In the genomic region with DNA sequence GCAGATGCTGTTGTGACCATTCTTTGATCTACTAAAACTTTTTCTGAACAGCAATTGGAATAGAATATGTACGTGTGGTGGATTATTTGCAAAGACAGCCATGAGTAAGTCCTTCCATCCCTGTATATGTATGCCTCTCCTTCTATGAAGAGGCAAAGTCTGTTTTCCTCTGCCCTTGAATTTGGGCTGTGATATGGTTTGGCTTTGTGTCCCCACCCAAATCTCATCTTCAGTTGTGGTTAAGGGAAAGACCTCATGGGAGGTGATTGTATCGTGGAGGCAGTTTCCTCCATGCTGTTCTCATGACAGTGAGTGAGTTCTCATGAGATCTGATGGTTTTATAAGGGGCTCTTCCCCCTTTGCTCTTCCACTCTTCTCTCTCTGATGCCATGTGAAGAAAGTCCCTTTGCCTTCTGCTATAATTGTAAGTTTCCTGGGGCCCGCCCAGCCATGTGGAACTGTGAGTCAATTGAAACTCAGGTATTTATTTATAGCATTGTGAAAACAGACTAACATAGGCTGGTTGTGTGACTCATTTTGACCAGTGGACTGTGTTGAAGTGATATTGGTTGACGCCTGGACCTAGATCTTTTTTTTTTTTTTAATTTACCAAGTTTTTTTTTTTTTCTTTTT, we compare ENCODE assay signal across 8 cellular contexts.
DNase-seq lines count a peak whose midpoint lies in the region; ATAC-seq and TF ChIP-seq lines count a peak whose summit lies in the region.

No MANE protein-coding gene starts in this region.

- no peaks in the 10 kb centered on the region for H3K36me3 ChIP-seq in hepatocyte (replicated peaks; ENCODE audit: insufficient read depth, low read depth)

- no peaks in the 10 kb centered on the region for H4K20me1 ChIP-seq in hepatocyte (ENCODE audit: insufficient read depth, poor library complexity, severe bottlenecking)

- H3K9me2 ChIP-seq in hepatocyte (replicated peaks; ENCODE audit: insufficient read depth): no peaks in the 10 kb centered on the region

- H2AFZ ChIP-seq in hepatocyte: no peak overlapping the region

- CTCF ChIA-PET in HEK293T (lab: Yijun Ruan, JAX): no interaction called here

- H3K27me3 ChIP-seq in hepatocyte: no peaks in the 10 kb centered on the region

- H3K9me3 ChIP-seq in hepatocyte (ENCODE audit: low read depth): no peaks in the 10 kb centered on the region

- TF ChIP-seq CTCF in hepatocyte (IDR thresholded peaks at IDR 0.05; ENCODE audit: poor library complexity): no peak

- H3K4me3 ChIP-seq in hepatocyte: no peak overlapping the region

- POLR2A ChIA-PET in HEK293T (lab: Yijun Ruan, JAX): no interaction called here

- 94% methylated on average over 4 of the region's 4 CpGs for WGBS in hepatocyte (ENCODE audit: low lambda C conversion rate, missing lambda C conversion rate)

- H3K27ac ChIP-seq in hepatocyte: no peak overlapping the region

- ATAC-seq in GM18867 (IDR thresholded peaks at IDR 0.05; ENCODE audit: unreplicated experiment) (peak; percentile 87), HG02884 (IDR thresholded peaks at IDR 0.05; ENCODE audit: unreplicated experiment) (peak; percentile 98)
- peak; percentile 91 for ATAC-seq in activated CD4-positive, CD25-positive, alpha-beta regulatory T cell treated with anti-CD3 and anti-CD28 coated beads, Interleukin-2, amount 50 U/mL, for 24 hours

- H3K4me2 ChIP-seq in hepatocyte: no peak overlapping the region

- no peaks in the 10 kb centered on the region for H3K4me1 ChIP-seq in hepatocyte (ENCODE audit: insufficient read depth)

- no peaks in the 10 kb centered on the region for H3K79me2 ChIP-seq in hepatocyte

- DNase-seq in hepatocyte (ENCODE audit: low spot score) (peak; percentile 17), HEK293T (ENCODE audit: extremely low spot score) (no peak), germinal center (ENCODE audit: low spot score) (no peak), middle frontal gyrus (ENCODE audit: extremely low spot score, low spot score) (no peak), NCI-H1694 (lab: John Stamatoyannopoulos, UW) (no peak)

TF ChIP-seq in HEK293T, 16 proteins besides CTCF, POLR2A, EP300 and RAD21:
- TF ChIP-seq SP1 (IDR thresholded peaks at IDR 0.05): no peak
- TF ChIP-seq L3MBTL2 (conservative IDR thresholded peaks at IDR 0.05): no peak
- no peak for TF ChIP-seq ZNF384 (IDR thresholded peaks at IDR 0.05)
- no peak for TF ChIP-seq ARNT (IDR thresholded peaks at IDR 0.05)
- TF ChIP-seq TARDBP (IDR thresholded peaks at IDR 0.05): no peak
- TF ChIP-seq CTBP1 (IDR thresholded peaks at IDR 0.05; ENCODE audit: borderline replicate concordance): no peak
- no peak for TF ChIP-seq ELF4 (IDR thresholded peaks at IDR 0.05)
- no peak for TF ChIP-seq PKNOX1 (IDR thresholded peaks at IDR 0.05)
- TF ChIP-seq BHLHE40 (IDR thresholded peaks at IDR 0.05; ENCODE audit: borderline replicate concordance): no peak
- no peak for TF ChIP-seq NFRKB (IDR thresholded peaks at IDR 0.05)
- TF ChIP-seq HDGF (IDR thresholded peaks at IDR 0.05; ENCODE audit: borderline replicate concordance): no peak
- no peak for TF ChIP-seq FOXA1 (IDR thresholded peaks at IDR 0.05)
- no peak for TF ChIP-seq SUZ12 (IDR thresholded peaks at IDR 0.05)
- TF ChIP-seq FOXM1 (IDR thresholded peaks at IDR 0.05; ENCODE audit: borderline replicate concordance): no peak
- TF ChIP-seq LEF1 (IDR thresholded peaks at IDR 0.05; ENCODE audit: borderline replicate concordance): no peak
- no peak for TF ChIP-seq FOXK2 (IDR thresholded peaks at IDR 0.05)
